Comparison of ENCODE assay signal across 14 cellular contexts in the genomic region with DNA sequence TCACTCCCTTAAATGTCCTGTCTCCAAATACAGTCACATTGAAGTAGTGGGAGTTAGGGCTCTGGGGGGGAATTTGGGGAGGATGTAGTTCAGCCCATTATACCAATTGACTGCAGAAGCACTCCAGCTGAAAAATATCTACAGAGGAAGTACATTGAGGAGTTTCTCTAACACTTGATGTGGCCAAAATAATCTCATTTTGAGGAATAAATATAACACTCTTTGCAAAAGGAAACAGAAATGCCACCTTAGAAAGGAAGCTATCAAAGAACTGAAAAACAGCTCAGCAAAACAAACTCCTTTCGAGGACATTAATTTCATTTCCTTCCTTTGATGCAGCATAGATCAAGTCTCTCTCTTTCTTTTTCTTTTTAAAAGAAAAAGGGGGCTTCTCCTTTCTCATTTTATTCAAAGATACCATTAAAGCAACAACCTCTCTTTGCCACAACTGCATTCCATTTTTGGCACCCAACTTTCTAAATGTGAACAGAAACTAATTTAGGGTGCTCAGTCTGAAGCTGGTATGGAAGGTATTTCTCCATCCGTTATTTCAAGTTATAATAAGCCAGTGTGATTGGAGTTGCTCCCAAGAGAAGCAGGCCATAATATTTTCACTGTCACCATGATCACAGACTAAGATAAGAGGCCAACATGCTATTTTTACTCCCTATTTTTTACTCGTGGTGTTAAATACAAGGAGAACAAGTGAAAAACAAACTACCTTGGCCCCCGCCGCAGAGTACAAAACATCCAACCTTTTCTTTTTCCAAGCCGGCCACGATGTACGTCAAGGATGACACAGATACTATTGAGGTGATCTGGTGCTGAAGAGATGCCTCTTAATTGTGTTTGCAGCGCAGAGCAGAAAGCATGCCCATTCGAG.
DNase-seq lines count a peak whose midpoint lies in the region; ATAC-seq and TF ChIP-seq lines count a peak whose summit lies in the region.
"Had no signal": no experiment of that assay in that cellular context is flagged by ENCODE, and none has a peak within 500 bp of the region (broad histone marks: within the 10 kb centered on the region; RNA-seq: fewer than 3 reads in every experiment).

No MANE protein-coding gene starts in this region.

- WGBS in tibial nerve, 2 donors: 75 to 77% methylated on average over 10 of the region's 10 CpGs
- 77 to 79% methylated on average over 10 of the region's 10 CpGs for WGBS in lower leg skin, 2 donors

- intact Hi-C loops in mucosa of descending colon (cut with DNase I, micrococcal nuclease): no loop called here
- intact Hi-C loops in lower leg skin (cut with DNase I; ENCODE audit: low total_unique reads): no loop called here

- peaks cover 27% of the 10 kb centered on the region for H3K4me1 ChIP-seq in CD4-positive, CD25-positive, alpha-beta regulatory T cell (ENCODE audit: control insufficient read depth, insufficient read depth, low read length, poor library complexity, severe bottlenecking)
- no peaks in the 10 kb centered on the region for H3K4me1 ChIP-seq in mucosa of descending colon (ENCODE audit: low read depth)
- peaks cover 0 to 8% (median 0%) of the 10 kb centered on the region in 4 donors for H3K4me1 ChIP-seq in tibial nerve
- H3K4me1 ChIP-seq: psoas muscle had no signal

- peaks cover 0 to 5% (median 1%) of the 10 kb centered on the region in 7 donors for H3K9me3 Mint-ChIP-seq in CD4-positive, CD25-positive, alpha-beta regulatory T cell

- peak overlapping the region; percentile 80 to 85 (median 84) for H3K27ac Mint-ChIP-seq in CD4-positive, CD25-positive, alpha-beta regulatory T cell
- H3K27ac Mint-ChIP-seq: H9 had no signal

- TF ChIP-seq EP300 in tibial nerve (IDR thresholded peaks at IDR 0.05): no peak

- TF ChIP-seq CTCF in mucosa of descending colon (IDR thresholded peaks at IDR 0.05) (no peak), tibial nerve (IDR thresholded peaks at IDR 0.05) (no peak), lower leg skin (IDR thresholded peaks at IDR 0.05) (no peak)

- peak overlapping the region; percentile 51 for H3K4me3 ChIP-seq in CD4-positive, CD25-positive, alpha-beta regulatory T cell (ENCODE audit: low read depth, low read length)
- no peak overlapping the region for H3K4me3 ChIP-seq in Jurkat, Clone E6-1 (ENCODE audit: low read length)
- no peak overlapping the region for H3K4me3 ChIP-seq in mucosa of descending colon
- H3K4me3 ChIP-seq in tibial nerve: no peak overlapping the region
- H3K4me3 ChIP-seq in lower leg skin (ENCODE audit: low read depth, poor library complexity, severe bottlenecking): no peak overlapping the region
- H3K4me3 ChIP-seq: psoas muscle had no signal

- no peaks in the 10 kb centered on the region for H3K27me3 ChIP-seq in CD4-positive, CD25-positive, alpha-beta regulatory T cell (ENCODE audit: control insufficient read depth, insufficient read depth, low read length)
- no peaks in the 10 kb centered on the region for H3K27me3 ChIP-seq in tibial nerve

- peak overlapping the region; percentile 58 for H3K27ac ChIP-seq in CD4-positive, CD25-positive, alpha-beta regulatory T cell (ENCODE audit: insufficient read depth, low read length, poor library complexity, severe bottlenecking)
- H3K27ac ChIP-seq in angular gyrus (ENCODE audit: low read depth, low read length) (peak overlapping the region; percentile 8), tibial nerve (no peak overlapping the region)
- H3K27ac ChIP-seq: psoas muscle had no signal

- TF ChIP-seq POLR2A in tibial nerve (IDR thresholded peaks at IDR 0.05) (no peak), lower leg skin (IDR thresholded peaks at IDR 0.05) (no peak)

- no peaks in the 10 kb centered on the region for H3K36me3 ChIP-seq in CD4-positive, CD25-positive, alpha-beta regulatory T cell (ENCODE audit: control insufficient read depth, insufficient read depth, low read length)
- H3K36me3 ChIP-seq in mucosa of descending colon (ENCODE audit: low read depth) (no peaks in the 10 kb centered on the region), tibial nerve (no peaks in the 10 kb centered on the region)

- peaks cover 3% of the 10 kb centered on the region for H3K36me3 Mint-ChIP-seq in CD4-positive, CD25-positive, alpha-beta regulatory T cell

- H3K4me1 Mint-ChIP-seq in CD4-positive, CD25-positive, alpha-beta regulatory T cell: peaks cover 21 to 56% (median 30%) of the 10 kb centered on the region in 4 donors

- H3K9me3 ChIP-seq in CD4-positive, CD25-positive, alpha-beta regulatory T cell (ENCODE audit: control insufficient read depth in 2 of 2, low read length in 2 of 2): peaks cover 0 to 6% of the 10 kb centered on the region in 2 experiments
- H3K9me3 ChIP-seq in mucosa of descending colon (no peaks in the 10 kb centered on the region), tibial nerve (no peaks in the 10 kb centered on the region)
- H3K9me3 ChIP-seq: psoas muscle had no signal

- H3K27me3 Mint-ChIP-seq in CD4-positive, CD25-positive, alpha-beta regulatory T cell: peaks cover 5% of the 10 kb centered on the region

- no peak for ATAC-seq in CD4-positive, CD25-positive, alpha-beta regulatory T cell (ENCODE audit: low read depth in 2 of 2)
- no peak for ATAC-seq in mucosa of descending colon
- ATAC-seq: psoas muscle had no signal

- peak in 1 of 3 donors; percentile 47 for DNase-seq in CD4-positive, CD25-positive, alpha-beta regulatory T cell
- DNase-seq in Jurkat, Clone E6-1 (ENCODE audit: low read depth, low spot score): peak; percentile 68
- DNase-seq in medulla oblongata (ENCODE audit: extremely low spot score): peak; percentile 15
- DNase-seq in mucosa of descending colon: no peak
- no peak for DNase-seq in tibial nerve (ENCODE audit: low spot score in 2 of 2)
- DNase-seq in germinal center (ENCODE audit: low spot score): no peak
- no peak for DNase-seq in lower leg skin (ENCODE audit: low spot score in 2 of 2)
- DNase-seq: H9; mammary epithelial cell; psoas muscle; RPMI8226; stimulated activated CD4-positive, alpha-beta T cell treated with anti-CD3 and anti-CD28 coated beads, Interleukin-4, amount 100 ng/mL, for 4 hours; stimulated activated naive CD4-positive, alpha-beta T cell treated with Interleukin-2 at 50 U/mL for 16 hours had no signal

- H3K4me3 Mint-ChIP-seq in CD4-positive, CD25-positive, alpha-beta regulatory T cell: peak overlapping the region; percentile 23 to 61 (median 50)
- H3K4me3 Mint-ChIP-seq: H9 had no signal

Comparison
In these comparisons a context has a peak if more than half of its experiments do, and no peak if none do; other contexts are left out.
1. DNase-seq: peak in Jurkat, Clone E6-1 (single experiment) and medulla oblongata (single experiment); none in mucosa of descending colon (0 of 3), tibial nerve (0 of 2), germinal center (single experiment) and lower leg skin (0 of 2).
2. H3K27ac ChIP-seq: peak in CD4-positive, CD25-positive, alpha-beta regulatory T cell (single experiment) and angular gyrus (single experiment); none in tibial nerve (0 of 4).